Comparison of ENCODE assay signal across 22 cellular contexts in the genomic region with DNA sequence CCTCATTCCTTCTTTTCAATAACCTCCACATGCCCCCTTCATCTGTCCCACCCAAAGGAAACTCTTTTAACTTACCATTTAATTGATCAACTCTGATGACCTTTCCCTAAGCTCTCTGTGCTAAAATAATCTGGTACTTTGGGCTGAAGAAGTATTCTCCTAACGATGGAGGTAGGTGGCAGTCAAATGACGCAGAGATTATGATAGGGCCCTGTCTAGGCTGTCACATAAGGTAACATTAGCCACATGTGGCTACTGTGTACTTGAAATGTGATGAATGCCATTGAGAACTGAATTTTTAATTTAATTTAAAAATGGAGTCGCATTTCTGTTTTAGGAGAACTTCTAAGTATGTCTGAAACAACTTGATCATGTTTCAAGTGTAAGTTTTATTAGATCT.
"Had no signal": no experiment of that assay in that cellular context is flagged by ENCODE, and none has a peak within 500 bp of the region (broad histone marks: within the 10 kb centered on the region; RNA-seq: fewer than 3 reads in every experiment).

No MANE protein-coding gene starts in this region.

- H3K4me3 Mint-ChIP-seq: nephron progenitor cell; stimulated activated memory B cell treated with anti-CD40 and anti-IgM and Interleukin-4, amounts not matched to agents 10 μg/mL and 1 μg/mL and 100 μg/mL, for 72 hours had no signal

- H3K4me1 ChIP-seq: colonic mucosa, spleen, thyroid gland had no signal

- H3K9me3 Mint-ChIP-seq: stimulated activated memory B cell treated with anti-CD40 and anti-IgM and Interleukin-4, amounts not matched to agents 10 μg/mL and 1 μg/mL and 100 μg/mL, for 72 hours had no signal

- H3K9me3 ChIP-seq: colonic mucosa, spleen, thyroid gland had no signal

- H3K36me3 ChIP-seq: brain microvascular endothelial cell, colonic mucosa, spleen, thyroid gland had no signal

- H3K4me3 ChIP-seq: colonic mucosa, spleen, thyroid gland had no signal

- H3K36me3 Mint-ChIP-seq: stimulated activated memory B cell treated with anti-CD40 and anti-IgM and Interleukin-4, amounts not matched to agents 10 μg/mL and 1 μg/mL and 100 μg/mL, for 72 hours had no signal

- DNase-seq: activated CD4-positive, alpha-beta T cell treated with anti-CD3 and anti-CD28 coated beads, Interleukin-2, amount 50 U/mL, for 1 hour; activated CD4-positive, CD25-positive, alpha-beta regulatory T cell treated with anti-CD3 and anti-CD28 coated beads, Interleukin-2, amount 50 U/mL, for 72 hours; activated CD8-positive, alpha-beta memory T cell treated with anti-CD3 and anti-CD28 coated beads, Interleukin-2, amount 50 U/mL, for 4 hours; activated effector memory CD4-positive, alpha-beta T cell treated with Interleukin-2 at 50 U/mL for 16 hours; activated naive CD4-positive, alpha-beta T cell treated with anti-CD3 and anti-CD28 coated beads, Interleukin-2, amount 50 U/mL, for 16 hours; activated T-cell treated with anti-CD3 and anti-CD28 coated beads, Interleukin-2, amount 50 U/mL, for 48 hours; aorta; brain microvascular endothelial cell; central memory CD4-positive, alpha-beta T cell; colonic mucosa; hypothalamus; islet precursor cell; left colon; midbrain; nephron progenitor cell; nucleus accumbens; posterior cingulate gyrus; spleen; stimulated activated CD4-positive, alpha-beta T cell treated with anti-CD3 and anti-CD28 coated beads, Interleukin-4, amount 100 ng/mL, for 4 hours; T1000; thyroid gland had no signal

- ATAC-seq: left colon; stimulated activated memory B cell treated with anti-CD40 and anti-IgM and Interleukin-4, amounts not matched to agents 10 μg/mL and 1 μg/mL and 100 μg/mL, for 72 hours had no signal

- H3K27ac ChIP-seq: brain microvascular endothelial cell, colonic mucosa, spleen, thyroid gland had no signal

- H3K27me3 Mint-ChIP-seq: stimulated activated memory B cell treated with anti-CD40 and anti-IgM and Interleukin-4, amounts not matched to agents 10 μg/mL and 1 μg/mL and 100 μg/mL, for 72 hours had no signal

- H3K27me3 ChIP-seq: brain microvascular endothelial cell, colonic mucosa, thyroid gland had no signal

- H3K4me1 Mint-ChIP-seq: stimulated activated memory B cell treated with anti-CD40 and anti-IgM and Interleukin-4, amounts not matched to agents 10 μg/mL and 1 μg/mL and 100 μg/mL, for 72 hours had no signal

- H3K27ac Mint-ChIP-seq: nephron progenitor cell; stimulated activated memory B cell treated with anti-CD40 and anti-IgM and Interleukin-4, amounts not matched to agents 10 μg/mL and 1 μg/mL and 100 μg/mL, for 72 hours had no signal
